In genomic region chr2:50752228-50752627, GRCh38 we compare ENCODE assay signal across 19 cellular contexts.
"Had no signal": no experiment of that assay in that cellular context is flagged by ENCODE, and none has a peak within 500 bp of the region (broad histone marks: within the 10 kb centered on the region; RNA-seq: fewer than 3 reads in every experiment).

No MANE protein-coding gene starts in this region.

- ATAC-seq: activated T-cell treated with anti-CD3 and anti-CD28 coated beads, Interleukin-2, amount 50 U/mL, for 4 hours; gastroesophageal sphincter; heart right ventricle; stimulated activated naive B cell treated with anti-CD40 and anti-IgM and Interleukin-4, amounts not matched to agents 10 μg/mL and 1 μg/mL and 100 μg/mL, for 72 hours; upper lobe of right lung had no signal

- H3K36me3 ChIP-seq: adrenal gland, cardiac muscle cell, gastroesophageal sphincter, heart right ventricle, left ventricle myocardium inferior, upper lobe of right lung had no signal

- DNase-seq: activated CD4-positive, alpha-beta T cell treated with anti-CD3 and anti-CD28 coated beads, Interleukin-2, amount 50 U/mL, for 1 hour; activated CD4-positive, CD25-positive, alpha-beta regulatory T cell treated with anti-CD3 and anti-CD28 coated beads, Interleukin-2, amount 50 U/mL, for 72 hours; activated CD8-positive, alpha-beta memory T cell treated with anti-CD3 and anti-CD28 coated beads, Interleukin-2, amount 50 U/mL, for 4 hours; activated effector memory CD4-positive, alpha-beta T cell treated with Interleukin-2 at 50 U/mL for 16 hours; activated T-cell treated with anti-CD3 and anti-CD28 coated beads, Interleukin-2, amount 50 U/mL, for 4 hours; adrenal gland; endodermal cell; heart right ventricle; left ventricle myocardium inferior; mammary epithelial cell; midbrain; occipital lobe; retina; stimulated activated naive B cell treated with anti-CD40 and anti-IgM and Interleukin-4, amounts not matched to agents 10 μg/mL and 1 μg/mL and 100 μg/mL, for 72 hours; upper lobe of right lung had no signal

- H3K27me3 ChIP-seq: adrenal gland, cardiac muscle cell, gastroesophageal sphincter, heart right ventricle, upper lobe of right lung had no signal

- H3K4me3 ChIP-seq: adrenal gland, cardiac muscle cell, gastroesophageal sphincter, heart right ventricle, left ventricle myocardium inferior, upper lobe of right lung had no signal

- H3K4me1 ChIP-seq: adrenal gland, left ventricle myocardium inferior, upper lobe of right lung had no signal

- H3K9me3 ChIP-seq: adrenal gland, gastroesophageal sphincter, heart right ventricle, left ventricle myocardium inferior, upper lobe of right lung had no signal

- H3K27ac ChIP-seq: adrenal gland, cardiac muscle cell, epithelial cell of prostate, gastroesophageal sphincter, heart right ventricle, left ventricle myocardium inferior, upper lobe of right lung, VCaP had no signal
